20 cellular contexts compared by ENCODE assay signal in genomic region chr4:955161-955921, GRCh38. TPM values are rescaled to one million over a fixed set of nuclear protein-coding genes. Genes with fewer than 3 reads are reported as not detected.
A peak's percentile ranks its signal among the peaks of the same experiment; 100 is the strongest.
DNase-seq lines count a peak whose midpoint lies in the region; FAIRE-seq and TF ChIP-seq lines count a peak whose summit lies in the region.
"Had no signal": no experiment of that assay in that cellular context is flagged by ENCODE, and none has a peak within 500 bp of the region (broad histone marks: within the 10 kb centered on the region; RNA-seq: fewer than 3 reads in every experiment).

No MANE protein-coding gene starts in this region.

- H3K27ac ChIP-seq in kidney (ENCODE audit: low read depth in 2 of 2, low read length in 2 of 2) (no peak overlapping the region), spleen (no peak overlapping the region), RWPE1 (no peak overlapping the region), WERI-Rb-1 (no peak overlapping the region)
- H3K27ac ChIP-seq: PC-9 had no signal

- no peak overlapping the region for H3K4me3 ChIP-seq in kidney (ENCODE audit: low read length in 2 of 2)
- H3K4me3 ChIP-seq in spleen = no peak overlapping the region
- no peak overlapping the region for H3K4me3 ChIP-seq in WERI-Rb-1 (ENCODE audit: low read depth, low read length)
- H3K4me3 ChIP-seq: MG63, PC-9 had no signal

- H3K9me3 ChIP-seq in kidney (ENCODE audit: control insufficient read depth in 1 of 2, low read length in 2 of 2) (no peaks in the 10 kb centered on the region), spleen (no peaks in the 10 kb centered on the region), WERI-Rb-1 (ENCODE audit: severe bottlenecking) (no peaks in the 10 kb centered on the region)
- H3K9me3 ChIP-seq: MG63 had no signal

- POLR2A ChIA-PET in RWPE1 (lab: Yijun Ruan, JAX; ENCODE audit: low non-redundant PET) = no interaction called here

- H3K27me3 ChIP-seq in spleen (replicated peaks in 1 of 7) = no peaks in the 10 kb centered on the region
- no peaks in the 10 kb centered on the region for H3K27me3 ChIP-seq in WERI-Rb-1 (ENCODE audit: insufficient read depth, low read depth, severe bottlenecking)
- H3K27me3 ChIP-seq: MG63 had no signal

- H3K9me3 Mint-ChIP-seq in activated naive CD4-positive, alpha-beta T cell treated with anti-CD3 and anti-CD28 coated beads for 36 hours = no peaks in the 10 kb centered on the region
- H3K9me3 Mint-ChIP-seq: HFFc6 had no signal

- no peak for TF ChIP-seq CTCF in kidney (IDR thresholded peaks at IDR 0.05; ENCODE audit: borderline replicate concordance, extremely low read depth, insufficient read depth)
- TF ChIP-seq CTCF in spleen (IDR thresholded peaks at IDR 0.05 in 8 of 11, conservative IDR thresholded peaks at IDR 0.05 in 3 of 11) = no peak
- no peak for TF ChIP-seq CTCF in RWPE1 (conservative IDR thresholded peaks at IDR 0.05; ENCODE audit: low read depth)
- TF ChIP-seq CTCF in WERI-Rb-1 (IDR thresholded peaks at IDR 0.05; ENCODE audit: low read depth, low read length) = no peak

- peaks cover 2% of the 10 kb centered on the region for H3K36me3 Mint-ChIP-seq in activated naive CD4-positive, alpha-beta T cell treated with anti-CD3 and anti-CD28 coated beads for 36 hours (ENCODE audit: low read depth)

- H3K36me3 ChIP-seq in kidney (ENCODE audit: control insufficient read depth in 1 of 2, insufficient read depth in 2 of 2, low read length in 2 of 2) (peaks cover 0 to 5% of the 10 kb centered on the region in 2 donors), spleen (peaks cover 0 to 92% (median 48%) of the 10 kb centered on the region in 6 donors), WERI-Rb-1 (peaks cover 10% of the 10 kb centered on the region)
- H3K36me3 ChIP-seq: MG63 had no signal

- TF ChIP-seq POLR2A in GM12892 (IDR thresholded peaks at IDR 0.05; ENCODE audit: low read depth, low read length) (no peak), spleen (IDR thresholded peaks at IDR 0.05) (no peak)

- no peak overlapping the region for H3K4me3 Mint-ChIP-seq in activated naive CD4-positive, alpha-beta T cell treated with anti-CD3 and anti-CD28 coated beads for 36 hours
- H3K4me3 Mint-ChIP-seq: HFFc6 had no signal

- no peaks in the 10 kb centered on the region for H3K4me1 Mint-ChIP-seq in activated naive CD4-positive, alpha-beta T cell treated with anti-CD3 and anti-CD28 coated beads for 36 hours (ENCODE audit: low read depth)

- CTCF ChIA-PET in activated naive CD4-positive, alpha-beta T cell treated with anti-CD3 and anti-CD28 coated beads for 36 hours (lab: Charles Lee) = no interaction called here
- CTCF ChIA-PET in RWPE1 (lab: Yijun Ruan, JAX) = no interaction called here

- intact Hi-C loops in activated naive CD4-positive, alpha-beta T cell treated with anti-CD3 and anti-CD28 coated beads for 36 hours (cut with micrococcal nuclease) = no loop called here
- intact Hi-C loops in kidney (cut with DNase I) (no loop called here), spleen (cut with DNase I; ENCODE audit: low total_unique reads) (no loop called here)

- WGBS in spleen, 5 donors = 94 to 96% (median 95%) methylated on average over 20 to 33 of the region's 33 CpGs

- FAIRE-seq in GM12892 (lab: Jason Lieb, UNC) (no peak), kidney (lab: Jason Lieb, UNC) (no peak)
- FAIRE-seq: A204.1, H1, HepG2 had no signal

- no peak overlapping the region for H3K9ac ChIP-seq in kidney (ENCODE audit: low read length in 2 of 2)

- H3K27ac Mint-ChIP-seq in activated naive CD4-positive, alpha-beta T cell treated with anti-CD3 and anti-CD28 coated beads for 36 hours = no peak overlapping the region
- H3K27ac Mint-ChIP-seq: HFFc6 had no signal

- DNase-seq in activated naive CD4-positive, alpha-beta T cell treated with anti-CD3 and anti-CD28 coated beads for 36 hours = peak; percentile 3
- no peak for DNase-seq in activated naive CD4-positive, alpha-beta T cell treated with Interleukin-2 at 50 U/mL for 16 hours
- peak; percentile 10 for DNase-seq in GM12892 (ENCODE audit: insufficient read length)
- DNase-seq in kidney = peak; percentile 63
- DNase-seq in spleen = peak; percentile 59
- DNase-seq in RWPE1 (ENCODE audit: low spot score) = no peak
- DNase-seq in stimulated activated CD8-positive, alpha-beta memory T cell treated with anti-CD3 and anti-CD28 coated beads, Interleukin-4, amount 100 ng/mL, for 48 hours = no peak
- DNase-seq in WERI-Rb-1 = no peak
- DNase-seq: C1 segment of cervical spinal cord, HFFc6, MG63, NCI-H1092, NCI-H146, NCI-H2081, NCI-H510A, NCI-H774, PC-9 had no signal

- H3K27me3 Mint-ChIP-seq in activated naive CD4-positive, alpha-beta T cell treated with anti-CD3 and anti-CD28 coated beads for 36 hours (ENCODE audit: low read depth) = no peaks in the 10 kb centered on the region

- H3K4me1 ChIP-seq in kidney (ENCODE audit: control insufficient read depth in 1 of 2, insufficient read depth in 1 of 2, low read depth in 1 of 2, low read length in 2 of 2) (no peaks in the 10 kb centered on the region), spleen (no peaks in the 10 kb centered on the region)

RNA-seq across cellular contexts. Expression of gene DGKQ, which starts 18.0 kb away (rescaled TPM):
- total RNA-seq in activated naive CD4-positive, alpha-beta T cell treated with anti-CD3 and anti-CD28 coated beads for 36 hours = 10 to 100 TPM; 10.8 to 11.1 TPM
- 1.3 TPM for polyA plus RNA-seq in GM12892 (2012; ENCODE audit: missing spikeins)
- 13.7 TPM for total RNA-seq in kidney
- polyA plus RNA-seq in kidney (ENCODE audit: insufficient read depth, low read depth, low replicate concordance) = 3.5 TPM
- total RNA-seq in spleen = 10 to 100 TPM; 13.6 to 26.3 (median 17.0) TPM
- 10 to 100 TPM in 1 of 3 donors, 1 to 10 TPM in 2; 6.3 to 15.4 (median 9.3) TPM for polyA plus RNA-seq in spleen

RNA-seq across cellular contexts. Expression of gene TMEM175, which starts 23.1 kb away (rescaled TPM):
- total RNA-seq in activated naive CD4-positive, alpha-beta T cell treated with anti-CD3 and anti-CD28 coated beads for 36 hours = 10 to 100 TPM; 13.9 to 15.8 TPM
- 12.8 TPM for polyA plus RNA-seq in GM12892 (2012; ENCODE audit: missing spikeins)
- total RNA-seq in kidney = 31.1 TPM
- polyA plus RNA-seq in kidney (ENCODE audit: insufficient read depth, low read depth, low replicate concordance) = 26.0 TPM
- total RNA-seq in spleen = 10 to 100 TPM; 38.2 to 76.8 (median 56.6) TPM
- 10 to 100 TPM; 59.4 to 83.9 (median 78.6) TPM for polyA plus RNA-seq in spleen

RNA-seq across cellular contexts. Expression of gene GAK, which starts 23.2 kb away (rescaled TPM):
- 10 to 100 TPM; 87.6 to 96.8 TPM for total RNA-seq in activated naive CD4-positive, alpha-beta T cell treated with anti-CD3 and anti-CD28 coated beads for 36 hours
- 35.2 TPM for polyA plus RNA-seq in GM12892 (2012; ENCODE audit: missing spikeins)
- total RNA-seq in kidney (124 TPM), spleen (100 to 1,000 TPM; 154 to 212 (median 179) TPM)
- polyA plus RNA-seq in kidney (ENCODE audit: insufficient read depth, low read depth, low replicate concordance) (92.0 TPM), spleen (100 to 1,000 TPM; 112 to 249 (median 203) TPM)

RNA-seq across cellular contexts. Expression of gene IDUA, which starts 31.5 kb away (rescaled TPM):
- 10 to 100 TPM in 1 of 2 experiments, 1 to 10 TPM in 1; 9.5 to 10.5 TPM for total RNA-seq in activated naive CD4-positive, alpha-beta T cell treated with anti-CD3 and anti-CD28 coated beads for 36 hours
- polyA plus RNA-seq in GM12892 (2012; ENCODE audit: missing spikeins) = 1.4 TPM
- total RNA-seq in kidney (58.5 TPM), spleen (10 to 100 TPM; 18.3 to 58.3 (median 37.9) TPM)
- polyA plus RNA-seq in kidney (ENCODE audit: insufficient read depth, low read depth, low replicate concordance) (11.9 TPM), spleen (10 to 100 TPM; 11.5 to 26.5 (median 19.1) TPM)

RNA-seq across cellular contexts. Expression of gene SLC26A1, which starts 37.9 kb away (rescaled TPM):
- total RNA-seq in activated naive CD4-positive, alpha-beta T cell treated with anti-CD3 and anti-CD28 coated beads for 36 hours = not detected
- polyA plus RNA-seq in GM12892 (2012; ENCODE audit: missing spikeins) = 0.36 TPM
- total RNA-seq in kidney = 2.9 TPM
- polyA plus RNA-seq in kidney (ENCODE audit: insufficient read depth, low read depth, low replicate concordance) = 10.2 TPM
- total RNA-seq in spleen = under 1 TPM in 6 of 7 donors, not detected in 1; 0.07 to 0.68 (median 0.19) TPM
- polyA plus RNA-seq in spleen = under 1 TPM; 0.24 to 0.48 (median 0.30) TPM
- total RNA-seq: H1 had no signal

Comparison
In these comparisons a context has a peak if more than half of its experiments do, and no peak if none do; other contexts are left out.
1. DNase-seq: peak in activated naive CD4-positive, alpha-beta T cell treated with anti-CD3 and anti-CD28 coated beads for 36 hours (single experiment), GM12892 (single experiment), kidney (single experiment) and spleen (single experiment); none in activated naive CD4-positive, alpha-beta T cell treated with Interleukin-2 at 50 U/mL for 16 hours (single experiment), RWPE1 (single experiment), stimulated activated CD8-positive, alpha-beta memory T cell treated with anti-CD3 and anti-CD28 coated beads, Interleukin-4, amount 100 ng/mL, for 48 hours (single experiment) and WERI-Rb-1 (single experiment).